ENCODE assay signal across 24 cellular contexts in genomic region chr5:161600156-161600555, GRCh38. TPM values are rescaled to one million over a fixed set of nuclear protein-coding genes. Genes with fewer than 3 reads are reported as not detected.
"Had no signal": no experiment of that assay in that cellular context is flagged by ENCODE, and none has a peak within 500 bp of the region (broad histone marks: within the 10 kb centered on the region; RNA-seq: fewer than 3 reads in every experiment).

No MANE protein-coding gene starts in this region.

- DNase-seq: KBM-7, MV-4-11, NCI-H1092, NCI-H1105 treated with DMSO at 0.1 percent for 48 hours, NCI-H1417 treated with DMSO at 0.1 percent for 48 hours, NCI-H187, NCI-H2029, NCI-H2081 treated with DMSO at 0.1 percent for 48 hours, NCI-H2171, NCI-H226, NCI-H446, NCI-H510A, NCI-H524 treated with DMSO at 0.1 percent for 48 hours, NCI-H69, NCI-H774, Right ventricle myocardium superior, RPMI8226, SIG-M5 had no signal

- H3K36me3 ChIP-seq: SJSA1 had no signal

- H3K27me3 ChIP-seq: SJSA1 had no signal

- H3K27ac ChIP-seq: HL-60, SJSA1, SK-N-MC had no signal

- FAIRE-seq: RCC 7860 had no signal

- H3K4me1 ChIP-seq: SJSA1 had no signal

- H3K4me3 ChIP-seq: SJSA1, SK-N-MC had no signal

RNA-seq across cellular contexts. Expression of gene GABRB2, which starts 53.6 kb away (rescaled TPM):
- total RNA-seq: HT-29, MCF 10A, Right ventricle myocardium superior, SJSA1 had no signal
